8 cellular contexts compared by ENCODE assay signal in the genomic region with DNA sequence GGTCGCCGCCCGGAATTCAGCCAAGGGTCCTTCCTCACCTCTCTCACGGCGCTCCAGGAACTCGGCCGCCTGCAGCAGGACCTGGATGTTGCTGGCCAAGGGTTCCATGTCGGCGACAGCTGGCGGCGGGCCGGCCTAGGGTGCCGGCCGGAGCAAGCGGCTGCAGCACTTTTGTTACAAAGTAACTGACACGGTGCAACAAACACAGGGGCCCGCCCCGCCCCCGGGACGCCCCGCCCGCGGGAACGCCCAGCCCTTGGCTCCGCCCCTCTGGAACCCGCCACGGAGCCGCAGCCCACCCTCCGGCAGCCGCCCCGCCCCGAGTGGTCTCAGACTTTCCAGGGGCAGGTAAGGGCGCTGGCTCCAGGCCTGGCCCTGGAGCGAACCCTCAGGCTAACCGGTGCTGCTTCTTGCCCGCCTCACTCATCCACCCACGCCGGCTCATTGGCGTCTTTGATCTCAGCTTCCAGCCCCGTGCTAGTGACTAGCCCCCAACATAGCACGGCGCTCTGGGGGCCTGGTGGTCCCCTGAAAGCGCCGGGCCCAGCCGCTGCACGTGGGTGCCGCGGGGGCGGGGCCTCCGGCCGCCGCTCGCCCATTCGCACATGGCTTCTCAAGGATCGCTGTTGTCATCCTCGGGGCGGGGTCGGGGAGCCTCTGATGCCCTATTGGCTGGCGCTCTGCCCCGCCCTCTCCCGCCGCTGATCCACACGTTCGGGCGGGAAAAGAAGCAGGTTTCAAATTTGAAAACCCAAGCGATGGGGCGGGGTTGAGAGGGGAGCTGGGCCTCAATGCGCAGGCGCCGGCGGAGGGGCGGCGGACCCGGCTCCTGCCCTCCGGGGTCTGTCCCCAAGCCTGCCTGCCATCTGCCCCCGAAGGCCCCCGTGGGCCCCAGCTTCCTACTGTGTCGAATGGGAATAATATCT. TPM values are rescaled to one million over a fixed set of nuclear protein-coding genes. Genes with fewer than 3 reads are reported as not detected.
DNase-seq lines count a peak whose midpoint lies in the region; ATAC-seq, FAIRE-seq and TF ChIP-seq lines count a peak whose summit lies in the region.

A gene with protein sequence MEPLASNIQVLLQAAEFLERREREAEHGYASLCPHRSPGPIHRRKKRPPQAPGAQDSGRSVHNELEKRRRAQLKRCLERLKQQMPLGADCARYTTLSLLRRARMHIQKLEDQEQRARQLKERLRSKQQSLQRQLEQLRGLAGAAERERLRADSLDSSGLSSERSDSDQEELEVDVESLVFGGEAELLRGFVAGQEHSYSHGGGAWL (minus strand): TSS at position 176 of the 926 bp plus-strand sequence. CDS start 68 bp downstream, at position 108.

- peaks cover 24% of the 10 kb centered on the region for H3K4me1 ChIP-seq in HAP-1

- H3K27me3 Mint-ChIP-seq in activated T-helper 2 cell treated with anti-CD3 and anti-CD28 coated beads, Interferon-gamma antibody, Interleukin-2, Interleukin-4, amounts not matched to agents 10 μg/mL and 5 μg/mL and 100 μg/mL, durations not matched to agents 14 hours and 24 hours and 36 hours (ENCODE audit: low read depth), result no peaks in the 10 kb centered on the region
- H3K27me3 Mint-ChIP-seq in neural crest cell (ENCODE audit: low read depth), result peaks cover 3% of the 10 kb centered on the region
- H3K27me3 Mint-ChIP-seq in stimulated activated naive CD8-positive, alpha-beta T cell treated with anti-CD3 and anti-CD28 coated beads, Interleukin-15, amount 100 ng/mL, for 72 hours, result no peaks in the 10 kb centered on the region

- H3K4me3 Mint-ChIP-seq in activated T-helper 2 cell treated with anti-CD3 and anti-CD28 coated beads, Interferon-gamma antibody, Interleukin-2, Interleukin-4, amounts not matched to agents 10 μg/mL and 5 μg/mL and 100 μg/mL, durations not matched to agents 14 hours and 24 hours and 36 hours (ENCODE audit: low read depth), result peak within 1 kb of the TSS; percentile 92
- peak within 1 kb of the TSS; percentile 89 for H3K4me3 Mint-ChIP-seq in neural crest cell
- H3K4me3 Mint-ChIP-seq in stimulated activated naive CD8-positive, alpha-beta T cell treated with anti-CD3 and anti-CD28 coated beads, Interleukin-15, amount 100 ng/mL, for 72 hours, result peak within 1 kb of the TSS; percentile 83 to 88

- H3K4me3 ChIP-seq in HAP-1, result peak within 1 kb of the TSS; percentile 87
- H3K4me3 ChIP-seq in MG63, result peak within 1 kb of the TSS; percentile 76

- H3K27ac Mint-ChIP-seq in activated T-helper 2 cell treated with anti-CD3 and anti-CD28 coated beads, Interferon-gamma antibody, Interleukin-2, Interleukin-4, amounts not matched to agents 10 μg/mL and 5 μg/mL and 100 μg/mL, durations not matched to agents 14 hours and 24 hours and 36 hours, result peak within 1 kb of the TSS; percentile 89
- H3K27ac Mint-ChIP-seq in neural crest cell (ENCODE audit: unreplicated experiment), result peak within 1 kb of the TSS; percentile 96
- H3K27ac Mint-ChIP-seq in stimulated activated naive CD8-positive, alpha-beta T cell treated with anti-CD3 and anti-CD28 coated beads, Interleukin-15, amount 100 ng/mL, for 72 hours, result peak within 1 kb of the TSS; percentile 95 to 98

- intact Hi-C loops in activated T-helper 2 cell treated with anti-CD3 and anti-CD28 coated beads, Interferon-gamma antibody, Interleukin-2, Interleukin-4, amounts not matched to agents 10 μg/mL and 5 μg/mL and 100 μg/mL, durations not matched to agents 14 hours and 24 hours and 36 hours (cut with micrococcal nuclease), result loop anchor here (1.0 to 5.0 kb wide), 6 partner anchors 9 to 143 kb away; partner anchors contain the start of genes GRK6, LMAN2, PRELID1 and RAB24

- TF ChIP-seq CTCF in neural crest cell (conservative IDR thresholded peaks at IDR 0.05), result no peak

- H3K36me3 ChIP-seq in HAP-1 (replicated peaks), result peaks cover 28% of the 10 kb centered on the region
- peaks cover 44% of the 10 kb centered on the region for H3K36me3 ChIP-seq in MG63

- H3K9me3 ChIP-seq in HAP-1 (no peaks in the 10 kb centered on the region), MG63 (no peaks in the 10 kb centered on the region)

- H3K4me1 Mint-ChIP-seq in activated T-helper 2 cell treated with anti-CD3 and anti-CD28 coated beads, Interferon-gamma antibody, Interleukin-2, Interleukin-4, amounts not matched to agents 10 μg/mL and 5 μg/mL and 100 μg/mL, durations not matched to agents 14 hours and 24 hours and 36 hours (ENCODE audit: low read depth), result peaks cover 39% of the 10 kb centered on the region
- H3K4me1 Mint-ChIP-seq in neural crest cell, result peaks cover 29% of the 10 kb centered on the region
- H3K4me1 Mint-ChIP-seq in stimulated activated naive CD8-positive, alpha-beta T cell treated with anti-CD3 and anti-CD28 coated beads, Interleukin-15, amount 100 ng/mL, for 72 hours, result peaks cover 57% of the 10 kb centered on the region

- H3K27me3 ChIP-seq in HAP-1 (ENCODE audit: low read depth), result no peaks in the 10 kb centered on the region
- H3K27me3 ChIP-seq in MG63, result no peaks in the 10 kb centered on the region

- ATAC-seq in stimulated activated naive CD8-positive, alpha-beta T cell treated with anti-CD3 and anti-CD28 coated beads, Interleukin-15, amount 100 ng/mL, for 72 hours, result peak; percentile 89

- peaks cover 21% of the 10 kb centered on the region for H3K36me3 Mint-ChIP-seq in activated T-helper 2 cell treated with anti-CD3 and anti-CD28 coated beads, Interferon-gamma antibody, Interleukin-2, Interleukin-4, amounts not matched to agents 10 μg/mL and 5 μg/mL and 100 μg/mL, durations not matched to agents 14 hours and 24 hours and 36 hours (ENCODE audit: low read depth)
- peaks cover 4% of the 10 kb centered on the region for H3K36me3 Mint-ChIP-seq in neural crest cell (ENCODE audit: low read depth)

- H3K9me3 Mint-ChIP-seq in activated T-helper 2 cell treated with anti-CD3 and anti-CD28 coated beads, Interferon-gamma antibody, Interleukin-2, Interleukin-4, amounts not matched to agents 10 μg/mL and 5 μg/mL and 100 μg/mL, durations not matched to agents 14 hours and 24 hours and 36 hours, result no peaks in the 10 kb centered on the region
- H3K9me3 Mint-ChIP-seq in neural crest cell, result no peaks in the 10 kb centered on the region
- H3K9me3 Mint-ChIP-seq in stimulated activated naive CD8-positive, alpha-beta T cell treated with anti-CD3 and anti-CD28 coated beads, Interleukin-15, amount 100 ng/mL, for 72 hours, result no peaks in the 10 kb centered on the region

- FAIRE-seq in G401.6 (lab: Jason Lieb, UNC), result peak; percentile 96

- TF ChIP-seq POLR2A in Raji (IDR thresholded peaks at IDR 0.05; ENCODE audit: insufficient read depth, low read depth, low read length), result peak; percentile 65

- DNase-seq in HAP-1 (ENCODE audit: low spot score in 2 of 2) (peak; percentile 98 to 100), MG63 (peak; percentile 100), fibroblast of the conjunctiva (ENCODE audit: low read depth) (peak; percentile 89), neural crest cell (ENCODE audit: low read depth, low spot score) (peak; percentile 96)
- DNase-seq in activated T-helper 2 cell treated with anti-CD3 and anti-CD28 coated beads, Interferon-gamma antibody, Interleukin-2, Interleukin-4, amounts not matched to agents 10 μg/mL and 5 μg/mL and 100 μg/mL, durations not matched to agents 14 hours and 24 hours and 36 hours (ENCODE audit: low spot score), result peak; percentile 97
- DNase-seq in stimulated activated naive CD8-positive, alpha-beta T cell treated with anti-CD3 and anti-CD28 coated beads, Interleukin-15, amount 100 ng/mL, for 72 hours, result peak; percentile 98

- in situ Hi-C loops in HAP-1 (cut with MboI; ENCODE audit: low sequenced_read_pairs), result loop anchor here (10.0 kb wide), 1 partner anchor 133 kb away; the partner anchor contains the start of gene PRR7

RNA-seq across cellular contexts. Expression of the gene that starts here (rescaled TPM):
- total RNA-seq in MG63 (2014; rRNA removed; shearing (Covaris generic); ENCODE audit: low replicate concordance), result 52.9 and 53.3 TPM in 2 replicates
- total RNA-seq in activated T-helper 2 cell treated with anti-CD3 and anti-CD28 coated beads, Interferon-gamma antibody, Interleukin-2, Interleukin-4, amounts not matched to agents 10 μg/mL and 5 μg/mL and 100 μg/mL, durations not matched to agents 14 hours and 24 hours and 36 hours, result 12.8 and 13.9 TPM in 2 replicates
- 36.9 and 40.3 TPM in 2 replicates for total RNA-seq in neural crest cell

Comparison
In these comparisons a context has a peak if more than half of its experiments do, and no peak if none do; other contexts are left out.
1. Peak in every context shown above with its lines: DNase-seq, ATAC-seq and H3K4me3 ChIP-seq.